Comparison of ENCODE assay signal across 10 cellular contexts in genomic region chr2:85258194-85258605, GRCh38.
DNase-seq lines count a peak whose midpoint lies in the region; ATAC-seq and TF ChIP-seq lines count a peak whose summit lies in the region.
"Had no signal": no experiment of that assay in that cellular context is flagged by ENCODE, and none has a peak within 500 bp of the region (broad histone marks: within the 10 kb centered on the region; RNA-seq: fewer than 3 reads in every experiment).

No MANE protein-coding gene starts in this region.

- H3F3A ChIP-seq in SK-N-SH (replicated peaks; ENCODE audit: insufficient read depth) = no peaks in the 10 kb centered on the region

- H3K4me3 ChIP-seq in SK-N-SH (ENCODE audit: low read depth in 2 of 2, low read length in 1 of 2) = no peak overlapping the region
- H3K4me3 ChIP-seq in gastrocnemius medialis = no peak overlapping the region

- H3K9me2 ChIP-seq in SK-N-SH = no peaks in the 10 kb centered on the region

- no peak for TF ChIP-seq CTCF in SK-N-SH (IDR thresholded peaks at IDR 0.05)
- no peak for TF ChIP-seq CTCF in gastrocnemius medialis (IDR thresholded peaks at IDR 0.05 in 4 of 5, conservative IDR thresholded peaks at IDR 0.05 in 1 of 5)

- H3K36me3 ChIP-seq in SK-N-SH (replicated peaks in 1 of 2; ENCODE audit: control insufficient read depth in 1 of 2, insufficient read depth in 2 of 2, low read length in 1 of 2) (no peaks in the 10 kb centered on the region), gastrocnemius medialis (no peaks in the 10 kb centered on the region)

- H3K27me3 Mint-ChIP-seq in activated CD8-positive, alpha-beta T cell treated with anti-CD3 and anti-CD28 coated beads, Interleukin-2, amount 10 ng/mL, durations not matched to agents 7 days and 5 days (ENCODE audit: low read depth) = no peaks in the 10 kb centered on the region

- in situ Hi-C loops in gastrocnemius medialis (cut with MboI; ENCODE audit: low sequenced_read_pairs in 4 of 4) = loop anchor here in 1 of 4 donors (25.0 kb wide), 1 partner anchor 346 kb away; the partner anchor contains the start of gene TMSB10

- CTCF ChIA-PET in SK-N-SH (lab: Yijun Ruan, JAX) = interaction anchor here (0.8 to 4.0 kb wide), 5 partner anchors 8 to 191 kb away, joined by 3 to 33 read pairs (median 5); no protein-coding TSS in a partner anchor
- CTCF ChIA-PET in activated CD8-positive, alpha-beta T cell treated with anti-CD3 and anti-CD28 coated beads, Interleukin-2, amount 10 ng/mL, durations not matched to agents 7 days and 5 days (lab: Charles Lee) = interaction anchor here (0.7 kb wide), 1 partner anchor 1420 kb away, joined by 3 read pairs; no protein-coding TSS in a partner anchor

- no peak overlapping the region for H3K27ac Mint-ChIP-seq in activated CD8-positive, alpha-beta T cell treated with anti-CD3 and anti-CD28 coated beads, Interleukin-2, amount 10 ng/mL, durations not matched to agents 7 days and 5 days
- H3K27ac Mint-ChIP-seq: activated naive CD4-positive, alpha-beta T cell treated with anti-CD3 and anti-CD28 coated beads, Interleukin-2, amount 10 ng/mL, durations not matched to agents 7 days and 5 days had no signal

- no peak for ATAC-seq in gastrocnemius medialis
- ATAC-seq in activated CD8-positive, alpha-beta T cell treated with anti-CD3 and anti-CD28 coated beads, Interleukin-2, amount 10 ng/mL, durations not matched to agents 7 days and 5 days = no peak

- no peaks in the 10 kb centered on the region for H3K9me3 ChIP-seq in SK-N-SH
- no peaks in the 10 kb centered on the region for H3K9me3 ChIP-seq in gastrocnemius medialis

- no peaks in the 10 kb centered on the region for H3K36me3 Mint-ChIP-seq in activated CD8-positive, alpha-beta T cell treated with anti-CD3 and anti-CD28 coated beads, Interleukin-2, amount 10 ng/mL, durations not matched to agents 7 days and 5 days (ENCODE audit: low read depth)
- H3K36me3 Mint-ChIP-seq: activated naive CD4-positive, alpha-beta T cell treated with anti-CD3 and anti-CD28 coated beads, Interleukin-2, amount 10 ng/mL, durations not matched to agents 7 days and 5 days had no signal

- H3K4me1 Mint-ChIP-seq in activated CD8-positive, alpha-beta T cell treated with anti-CD3 and anti-CD28 coated beads, Interleukin-2, amount 10 ng/mL, durations not matched to agents 7 days and 5 days (ENCODE audit: low read depth) = no peaks in the 10 kb centered on the region
- H3K4me1 Mint-ChIP-seq: activated naive CD4-positive, alpha-beta T cell treated with anti-CD3 and anti-CD28 coated beads, Interleukin-2, amount 10 ng/mL, durations not matched to agents 7 days and 5 days had no signal

- H3K4me1 ChIP-seq in SK-N-SH (ENCODE audit: control insufficient read depth in 1 of 2, insufficient read depth in 2 of 2, low read depth in 1 of 2, low read length in 1 of 2) (peaks cover 33 to 61% of the 10 kb centered on the region in 2 experiments), gastrocnemius medialis (peaks cover 43 to 48% of the 10 kb centered on the region in 2 donors)

- POLR2A ChIA-PET in SK-N-SH (lab: Yijun Ruan, JAX) = no interaction called here
- POLR2A ChIA-PET in activated CD8-positive, alpha-beta T cell treated with anti-CD3 and anti-CD28 coated beads, Interleukin-2, amount 10 ng/mL, durations not matched to agents 7 days and 5 days (lab: Charles Lee) = no interaction called here

- H3K4me3 Mint-ChIP-seq in activated CD8-positive, alpha-beta T cell treated with anti-CD3 and anti-CD28 coated beads, Interleukin-2, amount 10 ng/mL, durations not matched to agents 7 days and 5 days = no peak overlapping the region
- H3K4me3 Mint-ChIP-seq: activated naive CD4-positive, alpha-beta T cell treated with anti-CD3 and anti-CD28 coated beads, Interleukin-2, amount 10 ng/mL, durations not matched to agents 7 days and 5 days had no signal

- H2AFZ ChIP-seq in SK-N-SH (ENCODE audit: low read depth) = no peak overlapping the region

- no peaks in the 10 kb centered on the region for H4K20me1 ChIP-seq in SK-N-SH (ENCODE audit: insufficient read depth)

- intact Hi-C loops in gastrocnemius medialis (cut with DNase I; ENCODE audit: low total_unique reads) = no loop called here

- 87% methylated on average over 2 of the region's 6 CpGs for WGBS in SK-N-SH (ENCODE audit: low lambda C conversion rate)

- no peaks in the 10 kb centered on the region for H3K27me3 ChIP-seq in SK-N-SH (ENCODE audit: insufficient read depth)
- H3K27me3 ChIP-seq in gastrocnemius medialis = no peaks in the 10 kb centered on the region

- TF ChIP-seq EP300 in SK-N-SH (IDR thresholded peaks at IDR 0.05; ENCODE audit: borderline replicate concordance in 1 of 2, low read depth in 1 of 2, low read length in 1 of 2) = no peak

- TF ChIP-seq POLR2A in gastrocnemius medialis (IDR thresholded peaks at IDR 0.05) = no peak

- peak overlapping the region; percentile 9 for H3K4me2 ChIP-seq in SK-N-SH

- no peak for TF ChIP-seq RAD21 in SK-N-SH (IDR thresholded peaks at IDR 0.05; ENCODE audit: low read length)

- H3K9ac ChIP-seq in SK-N-SH = no peak overlapping the region

- DNase-seq in EH (ENCODE audit: low read depth) (peak; percentile 64), SK-N-SH (no peak), kidney tubule cell (ENCODE audit: low spot score) (peak; percentile 14), gastrocnemius medialis (no peak), activated T-cell treated with anti-CD3 and anti-CD28 coated beads for 4 hours (no peak), DMS53 (lab: John Stamatoyannopoulos, UW) (no peak), DMS153 (lab: John Stamatoyannopoulos, UW) (no peak)
- no peak for DNase-seq in activated CD8-positive, alpha-beta T cell treated with anti-CD3 and anti-CD28 coated beads, Interleukin-2, amount 10 ng/mL, durations not matched to agents 7 days and 5 days
- DNase-seq: activated naive CD4-positive, alpha-beta T cell treated with anti-CD3 and anti-CD28 coated beads, Interleukin-2, amount 10 ng/mL, durations not matched to agents 7 days and 5 days; NCI-H524 had no signal

- no peaks in the 10 kb centered on the region for H3K9me3 Mint-ChIP-seq in activated CD8-positive, alpha-beta T cell treated with anti-CD3 and anti-CD28 coated beads, Interleukin-2, amount 10 ng/mL, durations not matched to agents 7 days and 5 days (ENCODE audit: insufficient read depth)
- H3K9me3 Mint-ChIP-seq: activated naive CD4-positive, alpha-beta T cell treated with anti-CD3 and anti-CD28 coated beads, Interleukin-2, amount 10 ng/mL, durations not matched to agents 7 days and 5 days had no signal

- peak overlapping the region; percentile 47 to 49; a peak in 2 of 4 replicates for H3K27ac ChIP-seq in SK-N-SH (ENCODE audit: low read depth in 2 of 2, low read length in 1 of 2)
- peak overlapping the region; percentile 46 to 74 (median 53) for H3K27ac ChIP-seq in gastrocnemius medialis

- H3K79me2 ChIP-seq in SK-N-SH (ENCODE audit: insufficient read depth) = no peaks in the 10 kb centered on the region

TF ChIP-seq in SK-N-SH, 30 proteins besides CTCF, POLR2A, EP300 and RAD21 (continues in another document):
- no peak for TF ChIP-seq MAX (IDR thresholded peaks at IDR 0.05; ENCODE audit: low read depth)
- no peak for TF ChIP-seq IRF3 (IDR thresholded peaks at IDR 0.05; ENCODE audit: low read depth, low read length)
- no peak for TF ChIP-seq JUND (IDR thresholded peaks at IDR 0.05)
- TF ChIP-seq POLR2AphosphoS5 (IDR thresholded peaks at IDR 0.05; ENCODE audit: low read depth, low read length) = no peak
- TF ChIP-seq YY1 (IDR thresholded peaks at IDR 0.05; ENCODE audit: low read depth) = no peak
- TF ChIP-seq RXRA (IDR thresholded peaks at IDR 0.05; ENCODE audit: borderline replicate concordance, low read depth) = no peak
- TF ChIP-seq FOSL2 (IDR thresholded peaks at IDR 0.05; ENCODE audit: borderline replicate concordance, low read depth) = no peak
- no peak for TF ChIP-seq PBX3 (IDR thresholded peaks at IDR 0.05)
- TF ChIP-seq ZBTB33 (IDR thresholded peaks at IDR 0.05; ENCODE audit: borderline replicate concordance, low read depth) = no peak
- no peak for TF ChIP-seq MXI1 (IDR thresholded peaks at IDR 0.05; ENCODE audit: low read depth, low read length)
- TF ChIP-seq GATA2 (CRISPR knock-in tag; IDR thresholded peaks at IDR 0.05) = no peak

Comparison
In these comparisons a context has a peak if more than half of its experiments do, and no peak if none do; other contexts are left out.
1. DNase-seq: peak in EH (single experiment) and kidney tubule cell (single experiment); none in SK-N-SH (single experiment), gastrocnemius medialis (0 of 2), activated T-cell treated with anti-CD3 and anti-CD28 coated beads for 4 hours (single experiment), activated CD8-positive, alpha-beta T cell treated with anti-CD3 and anti-CD28 coated beads, Interleukin-2, amount 10 ng/mL, durations not matched to agents 7 days and 5 days (single experiment), DMS53 (single experiment) and DMS153 (single experiment).